9 cellular contexts compared by ENCODE assay signal in genomic region chr12:57461904-57462306, GRCh38. TPM values are rescaled to one million over a fixed set of nuclear protein-coding genes. Genes with fewer than 3 reads are reported as not detected.
DNase-seq lines count a peak whose midpoint lies in the region; FAIRE-seq and TF ChIP-seq lines count a peak whose summit lies in the region.
"Had no signal": no experiment of that assay in that cellular context is flagged by ENCODE, and none has a peak within 500 bp of the region (broad histone marks: within the 10 kb centered on the region; RNA-seq: fewer than 3 reads in every experiment).

No MANE protein-coding gene starts in this region.

- no peaks in the 10 kb centered on the region for H3K79me2 ChIP-seq in keratinocyte (ENCODE audit: control insufficient read depth, insufficient read depth, low read length)

- H3K36me3 Mint-ChIP-seq in activated naive CD4-positive, alpha-beta T cell treated with anti-CD3 and anti-CD28 coated beads for 36 hours (ENCODE audit: low read depth): no peaks in the 10 kb centered on the region
- no peaks in the 10 kb centered on the region for H3K36me3 Mint-ChIP-seq in activated naive CD8-positive, alpha-beta T cell

- H4K20me1 ChIP-seq in keratinocyte (ENCODE audit: control insufficient read depth, extremely low read depth, insufficient read depth, low read length): no peaks in the 10 kb centered on the region

- H3K4me1 ChIP-seq in keratinocyte (ENCODE audit: control insufficient read depth, extremely low read depth, insufficient read depth, low read length) (peaks cover 33% of the 10 kb centered on the region), subcutaneous abdominal adipose tissue (ENCODE audit: control insufficient read depth in 5 of 5, insufficient read depth in 5 of 5, low read length in 5 of 5) (peaks cover 5 to 41% (median 36%) of the 10 kb centered on the region in 5 donors)

- peak overlapping the region; percentile 36 for H3K27ac ChIP-seq in keratinocyte (ENCODE audit: control insufficient read depth, insufficient read depth, low read length)
- no peak overlapping the region for H3K27ac ChIP-seq in subcutaneous abdominal adipose tissue (ENCODE audit: low read depth, low read length)

- H3K9me1 ChIP-seq in keratinocyte (ENCODE audit: control insufficient read depth, extremely low read depth, insufficient read depth, low read length): no peaks in the 10 kb centered on the region

- H3K9me3 Mint-ChIP-seq in activated naive CD4-positive, alpha-beta T cell treated with anti-CD3 and anti-CD28 coated beads for 36 hours: no peaks in the 10 kb centered on the region
- no peaks in the 10 kb centered on the region for H3K9me3 Mint-ChIP-seq in activated naive CD8-positive, alpha-beta T cell (ENCODE audit: low read depth)

- peak overlapping the region; percentile 79 for H3K4me3 Mint-ChIP-seq in activated naive CD4-positive, alpha-beta T cell treated with anti-CD3 and anti-CD28 coated beads for 36 hours
- H3K4me3 Mint-ChIP-seq in activated naive CD8-positive, alpha-beta T cell: peak overlapping the region; percentile 94

- H3K4me1 Mint-ChIP-seq in activated naive CD4-positive, alpha-beta T cell treated with anti-CD3 and anti-CD28 coated beads for 36 hours (ENCODE audit: low read depth): peaks cover 49% of the 10 kb centered on the region
- peaks cover 31% of the 10 kb centered on the region for H3K4me1 Mint-ChIP-seq in activated naive CD8-positive, alpha-beta T cell (ENCODE audit: low read depth)

- no peaks in the 10 kb centered on the region for H3K36me3 ChIP-seq in keratinocyte (ENCODE audit: control insufficient read depth in 2 of 2, extremely low read depth in 1 of 2, insufficient read depth in 2 of 2, low read length in 2 of 2)
- H3K36me3 ChIP-seq in subcutaneous abdominal adipose tissue (ENCODE audit: control insufficient read depth in 5 of 5, insufficient read depth in 5 of 5, low read length in 5 of 5): no peaks in the 10 kb centered on the region

- H3K27me3 ChIP-seq in keratinocyte (ENCODE audit: control insufficient read depth, extremely low read depth, insufficient read depth, low read length) (peaks cover 24% of the 10 kb centered on the region), subcutaneous abdominal adipose tissue (ENCODE audit: control insufficient read depth in 5 of 5, insufficient read depth in 4 of 5, low read length in 5 of 5) (peaks cover 0 to 11% (median 6%) of the 10 kb centered on the region in 5 donors)

- H3K9ac ChIP-seq in keratinocyte (ENCODE audit: control insufficient read depth, extremely low read depth, insufficient read depth, low read length) (peak overlapping the region; percentile 76), subcutaneous abdominal adipose tissue (ENCODE audit: low read length in 5 of 5) (peak overlapping the region in 3 of 5 donors; percentile 31 to 69 (median 42))

- peak overlapping the region; percentile 97 for H3K4me2 ChIP-seq in keratinocyte (ENCODE audit: control insufficient read depth, extremely low read depth, insufficient read depth, low read depth, low read length)

- H3K4me3 ChIP-seq in keratinocyte (ENCODE audit: control insufficient read depth in 2 of 3, extremely low read depth in 1 of 3, insufficient read depth in 2 of 3, low read depth in 1 of 3, low read length in 3 of 3): peak overlapping the region; percentile 61 to 96 (median 86)
- peak overlapping the region; percentile 61 to 82 (median 69) for H3K4me3 ChIP-seq in subcutaneous abdominal adipose tissue (ENCODE audit: low read depth in 1 of 5, low read length in 5 of 5)

- no peak for DNase-seq in activated naive CD4-positive, alpha-beta T cell treated with anti-CD3 and anti-CD28 coated beads for 36 hours
- DNase-seq in activated naive CD4-positive, alpha-beta T cell treated with anti-CD3 and anti-CD28 coated beads, Interleukin-2, amount 50 U/mL, for 16 hours: no peak
- DNase-seq in keratinocyte (ENCODE audit: low read depth, low spot score): no peak
- no peak for DNase-seq in effector CD4-positive, alpha-beta T cell
- no peak for DNase-seq in stimulated activated CD4-positive, alpha-beta T cell treated with anti-CD3 and anti-CD28 coated beads, Interleukin-4, amount 100 ng/mL, for 24 hours
- DNase-seq in SKM-1 treated with dmso at 0.1 percent for 144 hours (lab: John Stamatoyannopoulos, UW; ENCODE audit: unreplicated experiment): no peak

- dilution Hi-C loops in keratinocyte (cut with MboI; ENCODE audit: extremely low pct_ligation_motif_present, low sequenced_read_pairs): no loop called here

- peaks cover 9% of the 10 kb centered on the region for H3K27me3 Mint-ChIP-seq in activated naive CD4-positive, alpha-beta T cell treated with anti-CD3 and anti-CD28 coated beads for 36 hours (ENCODE audit: low read depth)
- no peaks in the 10 kb centered on the region for H3K27me3 Mint-ChIP-seq in activated naive CD8-positive, alpha-beta T cell

- no peak overlapping the region for H3K27ac Mint-ChIP-seq in activated naive CD4-positive, alpha-beta T cell treated with anti-CD3 and anti-CD28 coated beads for 36 hours
- H3K27ac Mint-ChIP-seq in activated naive CD8-positive, alpha-beta T cell: no peak overlapping the region

- peak overlapping the region; percentile 81 for H2AFZ ChIP-seq in keratinocyte (ENCODE audit: control insufficient read depth, low read length)

- FAIRE-seq in keratinocyte (lab: Jason Lieb, UNC): no peak
- FAIRE-seq: colon had no signal

- intact Hi-C loops in activated naive CD4-positive, alpha-beta T cell treated with anti-CD3 and anti-CD28 coated beads for 36 hours (cut with micrococcal nuclease): loop anchor here (1.0 kb wide), 3 partner anchors 14 to 219 kb away; no protein-coding TSS in a partner anchor

- H3K9me3 ChIP-seq in keratinocyte (ENCODE audit: control insufficient read depth, low read depth, low read length): no peaks in the 10 kb centered on the region
- H3K9me3 ChIP-seq in subcutaneous abdominal adipose tissue (ENCODE audit: control insufficient read depth in 5 of 5, low read length in 5 of 5): no peaks in the 10 kb centered on the region

- CTCF ChIA-PET in activated naive CD4-positive, alpha-beta T cell treated with anti-CD3 and anti-CD28 coated beads for 36 hours (lab: Charles Lee): interaction anchor here (0.6 to 9.9 kb wide), 13 partner anchors 10 to 279 kb away, joined by 3 to 207 read pairs (median 6); partner anchors contain the start of gene ARHGAP9

- no peak for TF ChIP-seq CTCF in keratinocyte (optimal IDR thresholded peaks at IDR 0.05 in 1 of 3, IDR thresholded peaks at IDR 0.05 in 1 of 3, conservative IDR thresholded peaks at IDR 0.05 in 1 of 3; ENCODE audit: extremely low read depth in 1 of 3, insufficient read depth in 2 of 3, low read length in 3 of 3)

RNA-seq across cellular contexts. Expression of gene GLI1, which starts 2.3 kb away (rescaled TPM):
- not detected for total RNA-seq in activated naive CD4-positive, alpha-beta T cell treated with anti-CD3 and anti-CD28 coated beads for 36 hours
- 1.0 to 1.4 TPM (median 1.2 TPM) in 3 replicates for polyA plus RNA-seq in keratinocyte
- not detected for polyA plus RNA-seq in keratinocyte (2011; ENCODE audit: low read depth)
- polyA plus RNA-seq in keratinocyte (2011; cell fraction: cytosol; rRNA removed): 0.17 and 0.70 TPM in 2 replicates
- 1.1 and 3.4 TPM in 2 replicates for polyA plus RNA-seq in keratinocyte (2011; cell fraction: nucleus; rRNA removed)
- polyA plus RNA-seq in keratinocyte (2012; ENCODE audit: low replicate concordance): 0.07 and 2.9 TPM in 2 replicates
- 0.49 to 8.1 TPM (median 2.0 TPM) in 3 replicates for polyA minus RNA-seq in keratinocyte
- not detected for polyA minus RNA-seq in keratinocyte (2011; cell fraction: cytosol; rRNA and poly(A)+ RNA removed)
- 0.21 and 1.4 TPM in 2 replicates for polyA minus RNA-seq in keratinocyte (2011; cell fraction: nucleus; rRNA and poly(A)+ RNA removed)

RNA-seq across cellular contexts. Expression of gene INHBE, which starts 6.8 kb away (rescaled TPM):
- 1 to 10 TPM in 1 of 2 experiments, under 1 TPM in 1; 0.81 to 1.0 TPM for total RNA-seq in activated naive CD4-positive, alpha-beta T cell treated with anti-CD3 and anti-CD28 coated beads for 36 hours
- not detected in 3 replicates for polyA plus RNA-seq in keratinocyte
- polyA plus RNA-seq in keratinocyte (2011; ENCODE audit: low read depth): not detected
- polyA plus RNA-seq in keratinocyte (2011; cell fraction: cytosol; rRNA removed): not detected in 2 replicates
- polyA plus RNA-seq in keratinocyte (2011; cell fraction: nucleus; rRNA removed): 0.48 TPM in 1 of 2 replicates, not detected in the other
- 0.15 and 0.17 TPM in 2 replicates for polyA plus RNA-seq in keratinocyte (2012; ENCODE audit: low replicate concordance)
- not detected in 3 replicates for polyA minus RNA-seq in keratinocyte
- polyA minus RNA-seq in keratinocyte (2011; cell fraction: cytosol; rRNA and poly(A)+ RNA removed): not detected
- not detected in 2 replicates for polyA minus RNA-seq in keratinocyte (2011; cell fraction: nucleus; rRNA and poly(A)+ RNA removed)

RNA-seq across cellular contexts. Expression of gene ARHGAP9, which starts 17.8 kb away (rescaled TPM):
- total RNA-seq in activated naive CD4-positive, alpha-beta T cell treated with anti-CD3 and anti-CD28 coated beads for 36 hours: 10 to 100 TPM; 95.9 to 97.9 TPM
- polyA plus RNA-seq in keratinocyte: 0.15 TPM in 1 of 3 replicates, not detected in the others
- not detected for polyA plus RNA-seq in keratinocyte (2011; ENCODE audit: low read depth)
- not detected in 2 replicates for polyA plus RNA-seq in keratinocyte (2011; cell fraction: cytosol; rRNA removed)
- polyA plus RNA-seq in keratinocyte (2011; cell fraction: nucleus; rRNA removed): not detected in 2 replicates
- not detected in 2 replicates for polyA plus RNA-seq in keratinocyte (2012; ENCODE audit: low replicate concordance)
- not detected in 3 replicates for polyA minus RNA-seq in keratinocyte
- polyA minus RNA-seq in keratinocyte (2011; cell fraction: cytosol; rRNA and poly(A)+ RNA removed): not detected
- not detected in 2 replicates for polyA minus RNA-seq in keratinocyte (2011; cell fraction: nucleus; rRNA and poly(A)+ RNA removed)

RNA-seq across cellular contexts. Expression of gene MARS1, which starts 26.0 kb away (rescaled TPM):
- total RNA-seq in activated naive CD4-positive, alpha-beta T cell treated with anti-CD3 and anti-CD28 coated beads for 36 hours: 100 to 1,000 TPM; 481 to 489 TPM
- 92.9 to 137 TPM (median 125 TPM) in 3 replicates for polyA plus RNA-seq in keratinocyte
- polyA plus RNA-seq in keratinocyte (2011; ENCODE audit: low read depth): 431 TPM
- 75.5 and 77.5 TPM in 2 replicates for polyA plus RNA-seq in keratinocyte (2011; cell fraction: cytosol; rRNA removed)
- 293 and 319 TPM in 2 replicates for polyA plus RNA-seq in keratinocyte (2011; cell fraction: nucleus; rRNA removed)
- polyA plus RNA-seq in keratinocyte (2012; ENCODE audit: low replicate concordance): 156 and 206 TPM in 2 replicates
- polyA minus RNA-seq in keratinocyte: 137 to 250 TPM (median 138 TPM) in 3 replicates
- 118 TPM for polyA minus RNA-seq in keratinocyte (2011; cell fraction: cytosol; rRNA and poly(A)+ RNA removed)
- polyA minus RNA-seq in keratinocyte (2011; cell fraction: nucleus; rRNA and poly(A)+ RNA removed): 95.4 and 107 TPM in 2 replicates

RNA-seq across cellular contexts. Expression of gene INHBC, which starts 27.3 kb away (rescaled TPM):
- not detected for total RNA-seq in activated naive CD4-positive, alpha-beta T cell treated with anti-CD3 and anti-CD28 coated beads for 36 hours
- 0.04 TPM in 1 of 3 replicates, not detected in the others for polyA plus RNA-seq in keratinocyte
- polyA plus RNA-seq in keratinocyte (2011; ENCODE audit: low read depth): not detected
- polyA plus RNA-seq in keratinocyte (2011; cell fraction: cytosol; rRNA removed): 0.04 TPM in 1 of 2 replicates, not detected in the other
- polyA plus RNA-seq in keratinocyte (2011; cell fraction: nucleus; rRNA removed): not detected in 2 replicates
- polyA plus RNA-seq in keratinocyte (2012; ENCODE audit: low replicate concordance): not detected in 2 replicates
- not detected in 3 replicates for polyA minus RNA-seq in keratinocyte
- polyA minus RNA-seq in keratinocyte (2011; cell fraction: cytosol; rRNA and poly(A)+ RNA removed): not detected
- not detected in 2 replicates for polyA minus RNA-seq in keratinocyte (2011; cell fraction: nucleus; rRNA and poly(A)+ RNA removed)
